ENCODE assay signal across 37 cellular contexts in genomic region chr1:93435443-93435842, GRCh38.
"Had no signal": no experiment of that assay in that cellular context is flagged by ENCODE, and none has a peak within 500 bp of the region (broad histone marks: within the 10 kb centered on the region; RNA-seq: fewer than 3 reads in every experiment).

No MANE protein-coding gene starts in this region.

- H3K9ac ChIP-seq: SK-N-SH had no signal

- H3K4me1 ChIP-seq: SJSA1 had no signal

- H3K4me3 ChIP-seq: MG63, Peyer's patch, SJSA1 had no signal

- H3K36me3 ChIP-seq: MG63, Peyer's patch, SJSA1 had no signal

- H3K27ac ChIP-seq: Peyer's patch, SJSA1 had no signal

- H3K4me2 ChIP-seq: SK-N-SH had no signal

- H3K9me3 ChIP-seq: MG63, Peyer's patch, SJSA1, SK-N-SH had no signal

- FAIRE-seq: bronchial epithelial cell had no signal

- DNase-seq: activated B cell treated with CpG ODN at 0.5 μM for 24 hours; activated CD4-positive, alpha-beta memory T cell treated with anti-CD3 and anti-CD28 coated beads, Interleukin-2, amount 10 ng/mL, durations not matched to agents 7 days and 5 days; activated CD4-positive, alpha-beta T cell treated with anti-CD3 and anti-CD28 coated beads for 4 hours; activated CD4-positive, alpha-beta T cell treated with anti-CD3 and anti-CD28 coated beads, Interleukin-2, amount 50 U/mL, for 1 hour; activated CD4-positive, CD25-positive, alpha-beta regulatory T cell treated with anti-CD3 and anti-CD28 coated beads, Interleukin-2, amount 50 U/mL, for 72 hours; activated CD8-positive, alpha-beta memory T cell treated with anti-CD3 and anti-CD28 coated beads for 24 hours; activated CD8-positive, alpha-beta memory T cell treated with anti-CD3 and anti-CD28 coated beads, Interleukin-2, amount 10 ng/mL, durations not matched to agents 7 days and 5 days; activated CD8-positive, alpha-beta memory T cell treated with anti-CD3 and anti-CD28 coated beads, Interleukin-2, amount 50 U/mL, for 48 hours; activated effector memory CD4-positive, alpha-beta T cell treated with Interleukin-2 at 50 U/mL for 16 hours; activated naive CD4-positive, alpha-beta T cell treated with anti-CD3 and anti-CD28 coated beads, Interleukin-2, amount 10 ng/mL, durations not matched to agents 7 days and 5 days; activated naive CD8-positive, alpha-beta T cell treated with anti-CD3 and anti-CD28 coated beads, Interleukin-2, amount 50 U/mL, for 24 hours; activated T-cell treated with anti-CD3 and anti-CD28 coated beads, Interleukin-2, amount 50 U/mL, for 48 hours; anterior cingulate cortex; caudate nucleus; cerebellar nuclear complex; Kasumi-1; KG1; MG63; MV-4-11; NCI-H1092 treated with DMSO at 0.1 percent for 48 hours; NCI-H1694; NCI-H1930; NCI-H2081 treated with DMSO at 0.1 percent for 48 hours; NCI-H2171 treated with DMSO at 0.1 percent for 48 hours; NCI-H2227 treated with DMSO at 0.1 percent for 48 hours; NCI-H446; NCI-H510A treated with DMSO at 0.1 percent for 48 hours; NCI-H526 treated with DMSO at 0.1 percent for 48 hours; NCI-H82; NK-92 treated with Interleukin-12 subunit alpha and Interleukin-12 subunit beta, amount 100 ng/mL, for 24 hours; PC-3; Peyer's patch; RPMI8226; SHP77 treated with DMSO at 0.1 percent for 48 hours; SK-N-SH had no signal

- H3K27me3 ChIP-seq: MG63, Peyer's patch, SJSA1 had no signal
